8 cellular contexts compared by ENCODE assay signal in the genomic region with DNA sequence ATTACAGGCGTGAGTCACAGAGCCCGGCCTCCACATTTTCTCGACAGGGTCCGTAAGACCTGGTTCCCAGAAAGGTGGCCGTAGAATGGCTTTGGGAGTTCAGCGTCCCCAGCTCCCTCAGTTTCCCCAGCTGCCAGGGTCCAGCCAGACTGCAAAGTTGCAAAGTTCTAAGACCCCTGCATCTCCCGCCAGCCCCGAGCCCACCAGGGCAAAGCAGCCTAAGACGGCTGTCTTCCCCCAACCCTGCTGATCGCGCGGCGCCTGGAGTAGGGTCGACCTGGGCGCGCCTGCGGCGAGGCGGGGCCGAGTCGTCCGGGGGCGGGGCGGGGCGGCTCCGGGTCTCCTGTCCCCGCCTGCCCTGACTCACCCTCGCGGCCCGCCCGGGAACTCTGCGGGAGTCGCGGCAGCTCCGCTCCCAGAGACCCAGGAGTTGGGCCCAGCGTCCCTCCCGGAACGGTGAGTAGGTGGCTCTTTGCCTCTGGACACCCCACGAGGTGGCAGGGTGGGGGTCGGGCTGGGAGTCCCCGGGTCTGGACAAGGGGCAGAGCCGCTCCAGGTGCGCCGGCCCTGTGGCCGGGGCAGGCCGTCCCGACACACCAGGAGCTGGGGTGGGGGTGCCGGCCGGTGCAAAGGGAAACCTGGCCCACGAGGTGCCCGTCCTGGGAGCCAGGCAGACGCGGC. TPM values are rescaled to one million over a fixed set of nuclear protein-coding genes. Genes with fewer than 3 reads are reported as not detected.
DNase-seq lines count a peak whose midpoint lies in the region; ATAC-seq and TF ChIP-seq lines count a peak whose summit lies in the region.

LRRC8E (plus strand) TSS at position 366 of the 681 bp plus-strand sequence. CDS start 7,094 bp downstream, outside the sequence.

- H3K4me1 ChIP-seq in SK-N-SH (ENCODE audit: control insufficient read depth in 1 of 2, insufficient read depth in 2 of 2, low read depth in 1 of 2, low read length in 1 of 2) = no peaks in the 10 kb centered on the region

- no peak within 1 kb of the TSS for H3K4me3 Mint-ChIP-seq in activated CD4-positive, alpha-beta T cell treated with anti-CD3 and anti-CD28 coated beads, Interleukin-2, amount 10 ng/mL, durations not matched to agents 24 days and 14 days
- peak within 1 kb of the TSS; percentile 55 for H3K4me3 Mint-ChIP-seq in osteocyte (ENCODE audit: unreplicated experiment)

- H2AFZ ChIP-seq in SK-N-SH (ENCODE audit: low read depth) = no peak within 1 kb of the TSS

- H3K27ac Mint-ChIP-seq in activated CD4-positive, alpha-beta T cell treated with anti-CD3 and anti-CD28 coated beads, Interleukin-2, amount 10 ng/mL, durations not matched to agents 24 days and 14 days = no peak within 1 kb of the TSS
- H3K27ac Mint-ChIP-seq in osteocyte (ENCODE audit: unreplicated experiment) = no peak within 1 kb of the TSS

- H3K79me2 ChIP-seq in SK-N-SH (ENCODE audit: insufficient read depth) = no peaks in the 10 kb centered on the region

- intact Hi-C loops in activated CD4-positive, alpha-beta T cell treated with anti-CD3 and anti-CD28 coated beads, Interleukin-2, amount 10 ng/mL, durations not matched to agents 24 days and 14 days (cut with micrococcal nuclease) = no loop called here

- POLR2A ChIA-PET in SK-N-SH (lab: Yijun Ruan, JAX) = no interaction called here

- H3K36me3 ChIP-seq in SK-N-SH (replicated peaks in 1 of 2; ENCODE audit: control insufficient read depth in 1 of 2, insufficient read depth in 2 of 2, low read length in 1 of 2) = no peaks in the 10 kb centered on the region

- no peaks in the 10 kb centered on the region; the same call in 1 of the 2 replicates for H3K27me3 ChIP-seq in SK-N-SH (ENCODE audit: insufficient read depth)

- no peak for TF ChIP-seq RAD21 in SK-N-SH (IDR thresholded peaks at IDR 0.05; ENCODE audit: low read length)

- no peaks in the 10 kb centered on the region for H3K36me3 Mint-ChIP-seq in activated CD4-positive, alpha-beta T cell treated with anti-CD3 and anti-CD28 coated beads, Interleukin-2, amount 10 ng/mL, durations not matched to agents 24 days and 14 days (ENCODE audit: low read depth)
- no peaks in the 10 kb centered on the region for H3K36me3 Mint-ChIP-seq in osteocyte (ENCODE audit: unreplicated experiment)

- no peak within 1 kb of the TSS for H3K4me3 ChIP-seq in SK-N-SH (ENCODE audit: low read depth in 2 of 2, low read length in 1 of 2)

- no peaks in the 10 kb centered on the region for H3K9me2 ChIP-seq in SK-N-SH

- no peak for TF ChIP-seq EP300 in SK-N-SH (IDR thresholded peaks at IDR 0.05; ENCODE audit: borderline replicate concordance in 1 of 2, low read depth in 1 of 2, low read length in 1 of 2)

- H4K20me1 ChIP-seq in SK-N-SH (ENCODE audit: insufficient read depth) = no peaks in the 10 kb centered on the region

- no peak within 1 kb of the TSS for H3K9ac ChIP-seq in SK-N-SH

- H3K4me2 ChIP-seq in SK-N-SH = no peak within 1 kb of the TSS

- ATAC-seq in SK-N-SH treated with all-trans-retinoic acid at 6 μM for 48 hours = no peak

- TF ChIP-seq CTCF in SK-N-SH (IDR thresholded peaks at IDR 0.05) (no peak), osteocyte (IDR thresholded peaks at IDR 0.05) (no peak)

- H3K27ac ChIP-seq in SK-N-SH (ENCODE audit: low read depth in 2 of 2, low read length in 1 of 2) = no peak within 1 kb of the TSS

- no peaks in the 10 kb centered on the region for H3F3A ChIP-seq in SK-N-SH (replicated peaks; ENCODE audit: insufficient read depth)

- WGBS in SK-N-SH (ENCODE audit: low lambda C conversion rate) = 87% methylated on average over 19 of the region's 53 CpGs

- H3K9me3 Mint-ChIP-seq in activated CD4-positive, alpha-beta T cell treated with anti-CD3 and anti-CD28 coated beads, Interleukin-2, amount 10 ng/mL, durations not matched to agents 24 days and 14 days = no peaks in the 10 kb centered on the region
- no peaks in the 10 kb centered on the region for H3K9me3 Mint-ChIP-seq in osteocyte (ENCODE audit: unreplicated experiment)

- H3K27me3 Mint-ChIP-seq in activated CD4-positive, alpha-beta T cell treated with anti-CD3 and anti-CD28 coated beads, Interleukin-2, amount 10 ng/mL, durations not matched to agents 24 days and 14 days = peaks cover 8% of the 10 kb centered on the region
- no peaks in the 10 kb centered on the region for H3K27me3 Mint-ChIP-seq in osteocyte (ENCODE audit: unreplicated experiment)

- CTCF ChIA-PET in SK-N-SH (lab: Yijun Ruan, JAX) = interaction anchor here (0.9 to 1.4 kb wide), 3 partner anchors 12 to 20 kb away, joined by 3 read pairs; no protein-coding TSS in a partner anchor

- peak; percentile 24 for DNase-seq in SK-N-SH
- DNase-seq in activated CD4-positive, alpha-beta T cell treated with anti-CD3 and anti-CD28 coated beads, Interleukin-2, amount 10 ng/mL, durations not matched to agents 24 days and 14 days = peak; percentile 79
- DNase-seq in fibroblast of peridontal ligament (ENCODE audit: extremely low read depth) = peak; percentile 43
- no peak for DNase-seq in osteocyte (ENCODE audit: extremely low spot score, unreplicated experiment)
- no peak for DNase-seq in UCSD-AML1 (lab: John Stamatoyannopoulos, UW; ENCODE audit: unreplicated experiment)
- no peak for DNase-seq in activated gamma-delta T cell (lab: John Stamatoyannopoulos, UW)
- no peak for DNase-seq in SKM-1 treated with dmso at 0.1 percent for 144 hours (lab: John Stamatoyannopoulos, UW; ENCODE audit: unreplicated experiment)

- no peaks in the 10 kb centered on the region for H3K9me3 ChIP-seq in SK-N-SH

- H3K4me1 Mint-ChIP-seq in activated CD4-positive, alpha-beta T cell treated with anti-CD3 and anti-CD28 coated beads, Interleukin-2, amount 10 ng/mL, durations not matched to agents 24 days and 14 days = peaks cover 3% of the 10 kb centered on the region
- H3K4me1 Mint-ChIP-seq in osteocyte (ENCODE audit: unreplicated experiment) = peaks cover 15% of the 10 kb centered on the region

TF ChIP-seq in SK-N-SH, 30 proteins besides CTCF, POLR2A, EP300 and RAD21 (continues in another document):
- no peak for TF ChIP-seq MAX (IDR thresholded peaks at IDR 0.05; ENCODE audit: low read depth)
- TF ChIP-seq TCF12 (IDR thresholded peaks at IDR 0.05) = no peak
- no peak for TF ChIP-seq RXRA (IDR thresholded peaks at IDR 0.05; ENCODE audit: borderline replicate concordance, low read depth)
- no peak for TF ChIP-seq EZH2phosphoT487 (IDR thresholded peaks at IDR 0.05; ENCODE audit: borderline replicate concordance, low read depth)
- no peak for TF ChIP-seq MXI1 (IDR thresholded peaks at IDR 0.05; ENCODE audit: low read depth, low read length)
- no peak for TF ChIP-seq ELF1 (IDR thresholded peaks at IDR 0.05)
- TF ChIP-seq GABPA (IDR thresholded peaks at IDR 0.05; ENCODE audit: low read depth) = no peak
- TF ChIP-seq MEF2A (IDR thresholded peaks at IDR 0.05; ENCODE audit: borderline replicate concordance, low read depth) = no peak
- TF ChIP-seq USF1 (IDR thresholded peaks at IDR 0.05; ENCODE audit: borderline replicate concordance, low read depth) = no peak
- no peak for TF ChIP-seq YY1 (IDR thresholded peaks at IDR 0.05; ENCODE audit: low read depth)

TF ChIP-seq in SK-N-SH treated with all-trans-retinoic acid at 6 μM for 48 hours, 23 proteins besides CTCF, POLR2A, EP300 and RAD21 (continues in another document):
- TF ChIP-seq, protein P1, sequence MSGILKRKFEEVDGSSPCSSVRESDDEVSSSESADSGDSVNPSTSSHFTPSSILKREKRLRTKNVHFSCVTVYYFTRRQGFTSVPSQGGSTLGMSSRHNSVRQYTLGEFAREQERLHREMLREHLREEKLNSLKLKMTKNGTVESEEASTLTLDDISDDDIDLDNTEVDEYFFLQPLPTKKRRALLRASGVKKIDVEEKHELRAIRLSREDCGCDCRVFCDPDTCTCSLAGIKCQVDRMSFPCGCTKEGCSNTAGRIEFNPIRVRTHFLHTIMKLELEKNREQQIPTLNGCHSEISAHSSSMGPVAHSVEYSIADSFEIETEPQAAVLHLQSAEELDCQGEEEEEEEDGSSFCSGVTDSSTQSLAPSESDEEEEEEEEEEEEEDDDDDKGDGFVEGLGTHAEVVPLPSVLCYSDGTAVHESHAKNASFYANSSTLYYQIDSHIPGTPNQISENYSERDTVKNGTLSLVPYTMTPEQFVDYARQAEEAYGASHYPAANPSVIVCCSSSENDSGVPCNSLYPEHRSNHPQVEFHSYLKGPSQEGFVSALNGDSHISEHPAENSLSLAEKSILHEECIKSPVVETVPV (CRISPR knock-in tag; IDR thresholded peaks at IDR 0.05) = no peak
- no peak for TF ChIP-seq SNAI2 (CRISPR knock-in tag; IDR thresholded peaks at IDR 0.05)
- TF ChIP-seq ESRRG (CRISPR knock-in tag; IDR thresholded peaks at IDR 0.05) = no peak
- TF ChIP-seq PATZ1 (CRISPR knock-in tag; IDR thresholded peaks at IDR 0.05; ENCODE audit: borderline replicate concordance) = no peak
- TF ChIP-seq ZNF70 (CRISPR knock-in tag; IDR thresholded peaks at IDR 0.05) = no peak
- TF ChIP-seq CSDC2 (CRISPR knock-in tag; IDR thresholded peaks at IDR 0.05) = no peak
- no peak for TF ChIP-seq ZC3H10 (CRISPR knock-in tag; IDR thresholded peaks at IDR 0.05)

RNA-seq across cellular contexts. Expression of gene LRRC8E, which starts in this region (rescaled TPM):
- polyA plus RNA-seq in SK-N-SH (2012; rRNA removed) = 0.02 and 0.23 TPM in 2 replicates
- 0.03 and 0.16 TPM in 2 replicates for polyA plus RNA-seq in SK-N-SH (2012; cell fraction: cytosol; rRNA removed)
- 0.08 and 0.15 TPM in 2 replicates for polyA plus RNA-seq in SK-N-SH (2012; cell fraction: nucleus; rRNA removed)
- total RNA-seq in activated CD4-positive, alpha-beta T cell treated with anti-CD3 and anti-CD28 coated beads, Interleukin-2, amount 10 ng/mL, durations not matched to agents 24 days and 14 days = not detected in 2 replicates
- 3.3 and 3.5 TPM in 2 replicates for total RNA-seq in osteocyte

Comparison
In these comparisons a context has a peak if more than half of its experiments do, and no peak if none do; other contexts are left out.
1. Peak in DNase-seq in SK-N-SH; RNA of the gene not detected or under 1 TPM.
2. Peak in DNase-seq in activated CD4-positive, alpha-beta T cell treated with anti-CD3 and anti-CD28 coated beads, Interleukin-2, amount 10 ng/mL, durations not matched to agents 24 days and 14 days; RNA of the gene not detected or under 1 TPM.